35 cellular contexts compared by ENCODE assay signal in genomic region chr11:109329716-109330115, GRCh38.
"Had no signal": no experiment of that assay in that cellular context is flagged by ENCODE, and none has a peak within 500 bp of the region (broad histone marks: within the 10 kb centered on the region; RNA-seq: fewer than 3 reads in every experiment).

No MANE protein-coding gene starts in this region.

- H3K4me3 ChIP-seq: ascending aorta, cardiac muscle cell, colonic mucosa had no signal

- H3K9me3 ChIP-seq: ascending aorta, colonic mucosa had no signal

- H3K4me1 Mint-ChIP-seq: activated B cell treated with CpG ODN at 0.5 μM for 24 hours; activated CD4-positive, alpha-beta T cell treated with anti-CD3 and anti-CD28 coated beads, Interleukin-2, amount 10 ng/mL, durations not matched to agents 24 days and 14 days; activated naive CD8-positive, alpha-beta T cell treated with anti-CD3 and anti-CD28 coated beads, Interleukin-2, amount 10 ng/mL, durations not matched to agents 7 days and 5 days; activated naive CD8-positive, alpha-beta T cell treated with anti-CD3 and anti-CD28 coated beads, Interleukin-2, amount 50 U/mL, for 24 hours; activated T-helper 17 cell treated with anti-CD3 and anti-CD28 coated beads, Interleukin-2, amount 50 U/mL, for 72 hours; brain; central memory CD8-positive, alpha-beta T cell; T-helper 17 cell had no signal

- H3K4me3 Mint-ChIP-seq: activated B cell treated with CpG ODN at 0.5 μM for 24 hours; activated CD4-positive, alpha-beta memory T cell treated with anti-CD3 and anti-CD28 coated beads for 36 hours; activated CD4-positive, alpha-beta T cell treated with anti-CD3 and anti-CD28 coated beads, Interleukin-2, amount 10 ng/mL, durations not matched to agents 24 days and 14 days; activated CD8-positive, alpha-beta T cell treated with anti-CD3 and anti-CD28 coated beads for 36 hours; activated naive CD4-positive, alpha-beta T cell treated with anti-CD3 and anti-CD28 coated beads for 36 hours; activated naive CD8-positive, alpha-beta T cell; activated naive CD8-positive, alpha-beta T cell treated with anti-CD3 and anti-CD28 coated beads, Interleukin-2, amount 10 ng/mL, durations not matched to agents 7 days and 5 days; activated naive CD8-positive, alpha-beta T cell treated with anti-CD3 and anti-CD28 coated beads, Interleukin-2, amount 50 U/mL, for 24 hours; activated T-cell treated with anti-CD3 and anti-CD28 coated beads, Interleukin-2, amount 50 U/mL, for 4 hours; activated T-cell treated with anti-CD3 and anti-CD28 coated beads, Interleukin-2, amount 50 U/mL, for 72 hours; activated T-helper 1 cell treated with anti-CD3 and anti-CD28 coated beads, Interleukin-12 subunit alpha, Interleukin-12 subunit beta, Interleukin-2, Interleukin-4 antibody, amounts not matched to agents 30 ng/mL and 10 ng/mL and 1 ng/mL, durations not matched to agents 14 hours and 24 hours and 36 hours; activated T-helper 17 cell treated with anti-CD3 and anti-CD28 coated beads, Interleukin-2, amount 50 U/mL, for 72 hours; brain; central memory CD8-positive, alpha-beta T cell; T-helper 17 cell had no signal

- H3K36me3 ChIP-seq: ascending aorta, cardiac muscle cell, colonic mucosa had no signal

- H3K27me3 ChIP-seq: ascending aorta, cardiac muscle cell, colonic mucosa had no signal

- ATAC-seq: activated CD8-positive, alpha-beta T cell treated with anti-CD3 and anti-CD28 coated beads for 36 hours; activated naive CD8-positive, alpha-beta T cell treated with anti-CD3 and anti-CD28 coated beads, Interleukin-2, amount 50 U/mL, for 24 hours; activated T-cell treated with anti-CD3 and anti-CD28 coated beads, Interleukin-2, amount 50 U/mL, for 4 hours; activated T-cell treated with anti-CD3 and anti-CD28 coated beads, Interleukin-2, amount 50 U/mL, for 72 hours; activated T-helper 17 cell treated with anti-CD3 and anti-CD28 coated beads, Interleukin-2, amount 50 U/mL, for 72 hours; T-helper 17 cell had no signal

- H3K9me3 Mint-ChIP-seq: activated CD4-positive, alpha-beta T cell treated with anti-CD3 and anti-CD28 coated beads, Interleukin-2, amount 10 ng/mL, durations not matched to agents 24 days and 14 days; activated CD8-positive, alpha-beta T cell treated with anti-CD3 and anti-CD28 coated beads for 36 hours; activated naive CD4-positive, alpha-beta T cell treated with anti-CD3 and anti-CD28 coated beads for 36 hours; activated naive CD8-positive, alpha-beta T cell treated with anti-CD3 and anti-CD28 coated beads, Interleukin-2, amount 10 ng/mL, durations not matched to agents 7 days and 5 days; activated naive CD8-positive, alpha-beta T cell treated with anti-CD3 and anti-CD28 coated beads, Interleukin-2, amount 50 U/mL, for 24 hours; activated T-helper 1 cell treated with anti-CD3 and anti-CD28 coated beads, Interleukin-12 subunit alpha, Interleukin-12 subunit beta, Interleukin-2, Interleukin-4 antibody, amounts not matched to agents 30 ng/mL and 10 ng/mL and 1 ng/mL, durations not matched to agents 14 hours and 24 hours and 36 hours had no signal

- H3K27me3 Mint-ChIP-seq: activated B cell treated with CpG ODN at 0.5 μM for 24 hours; activated CD4-positive, alpha-beta memory T cell treated with anti-CD3 and anti-CD28 coated beads for 36 hours; activated CD4-positive, alpha-beta T cell treated with anti-CD3 and anti-CD28 coated beads, Interleukin-2, amount 10 ng/mL, durations not matched to agents 24 days and 14 days; activated CD8-positive, alpha-beta T cell treated with anti-CD3 and anti-CD28 coated beads for 36 hours; activated naive CD8-positive, alpha-beta T cell; activated naive CD8-positive, alpha-beta T cell treated with anti-CD3 and anti-CD28 coated beads, Interleukin-2, amount 50 U/mL, for 24 hours; activated T-helper 17 cell treated with anti-CD3 and anti-CD28 coated beads, Interleukin-2, amount 50 U/mL, for 72 hours; brain; central memory CD8-positive, alpha-beta T cell; T-helper 17 cell had no signal

- H3K4me1 ChIP-seq: ascending aorta, colonic mucosa had no signal

- H3K27ac ChIP-seq: ascending aorta, cardiac muscle cell, colonic mucosa, VCaP had no signal

- DNase-seq: activated B cell treated with CpG ODN at 0.5 μM for 24 hours; activated CD4-positive, alpha-beta memory T cell treated with anti-CD3 and anti-CD28 coated beads for 36 hours; activated CD4-positive, alpha-beta T cell treated with anti-CD3 and anti-CD28 coated beads for 4 hours; activated CD4-positive, alpha-beta T cell treated with anti-CD3 and anti-CD28 coated beads, Interleukin-2, amount 10 ng/mL, durations not matched to agents 24 days and 14 days; activated CD4-positive, alpha-beta T cell treated with anti-CD3 and anti-CD28 coated beads, Interleukin-2, amount 50 U/mL, for 1 hour; activated CD4-positive, alpha-beta T cell treated with anti-CD3 and anti-CD28 coated beads, Interleukin-2, amount 50 U/mL, for 4 hours; activated CD4-positive, CD25-positive, alpha-beta regulatory T cell treated with anti-CD3 and anti-CD28 coated beads, Interleukin-2, amount 50 U/mL, for 72 hours; activated CD8-positive, alpha-beta memory T cell treated with anti-CD3 and anti-CD28 coated beads, Interleukin-2, amount 50 U/mL, for 4 hours; activated CD8-positive, alpha-beta T cell treated with anti-CD3 and anti-CD28 coated beads for 36 hours; activated effector memory CD4-positive, alpha-beta T cell treated with anti-CD3 and anti-CD28 coated beads, Interleukin-2, amount 50 U/mL, for 16 hours; activated gamma-delta T cell treated with Interleukin-2 at 50 U/mL for 16 hours; activated naive CD4-positive, alpha-beta T cell; activated naive CD4-positive, alpha-beta T cell treated with anti-CD3 and anti-CD28 coated beads for 36 hours; activated naive CD4-positive, alpha-beta T cell treated with anti-CD3 and anti-CD28 coated beads, Interleukin-2, amount 50 U/mL, for 16 hours; activated naive CD8-positive, alpha-beta T cell treated with anti-CD3 and anti-CD28 coated beads, Interleukin-2, amount 10 ng/mL, durations not matched to agents 7 days and 5 days; activated naive CD8-positive, alpha-beta T cell treated with anti-CD3 and anti-CD28 coated beads, Interleukin-2, amount 50 U/mL, for 24 hours; activated T-cell treated with anti-CD3 and anti-CD28 coated beads for 4 hours; activated T-cell treated with anti-CD3 and anti-CD28 coated beads, Interleukin-2, amount 50 U/mL, for 1 hour; activated T-cell treated with anti-CD3 and anti-CD28 coated beads, Interleukin-2, amount 50 U/mL, for 4 hours; activated T-cell treated with anti-CD3 and anti-CD28 coated beads, Interleukin-2, amount 50 U/mL, for 72 hours; amygdala; anterior cingulate cortex; caudate nucleus; cerebellar nuclear complex; colonic mucosa; T-helper 17 cell; T1000 had no signal

- H3K27ac Mint-ChIP-seq: activated B cell treated with CpG ODN at 0.5 μM for 24 hours; activated CD4-positive, alpha-beta memory T cell treated with anti-CD3 and anti-CD28 coated beads for 36 hours; activated CD4-positive, alpha-beta T cell treated with anti-CD3 and anti-CD28 coated beads, Interleukin-2, amount 10 ng/mL, durations not matched to agents 24 days and 14 days; activated CD8-positive, alpha-beta T cell treated with anti-CD3 and anti-CD28 coated beads for 36 hours; activated naive CD4-positive, alpha-beta T cell treated with anti-CD3 and anti-CD28 coated beads for 36 hours; activated naive CD8-positive, alpha-beta T cell; activated naive CD8-positive, alpha-beta T cell treated with anti-CD3 and anti-CD28 coated beads, Interleukin-2, amount 10 ng/mL, durations not matched to agents 7 days and 5 days; activated naive CD8-positive, alpha-beta T cell treated with anti-CD3 and anti-CD28 coated beads, Interleukin-2, amount 50 U/mL, for 24 hours; activated T-cell treated with anti-CD3 and anti-CD28 coated beads, Interleukin-2, amount 50 U/mL, for 72 hours; activated T-helper 1 cell treated with anti-CD3 and anti-CD28 coated beads, Interleukin-12 subunit alpha, Interleukin-12 subunit beta, Interleukin-2, Interleukin-4 antibody, amounts not matched to agents 30 ng/mL and 10 ng/mL and 1 ng/mL, durations not matched to agents 14 hours and 24 hours and 36 hours; activated T-helper 17 cell treated with anti-CD3 and anti-CD28 coated beads, Interleukin-2, amount 50 U/mL, for 72 hours; brain; T-helper 17 cell had no signal

- H3K36me3 Mint-ChIP-seq: activated CD4-positive, alpha-beta memory T cell treated with anti-CD3 and anti-CD28 coated beads for 36 hours; activated naive CD8-positive, alpha-beta T cell; activated naive CD8-positive, alpha-beta T cell treated with anti-CD3 and anti-CD28 coated beads, Interleukin-2, amount 10 ng/mL, durations not matched to agents 7 days and 5 days; brain had no signal
